ENCODE assay signal across 8 cellular contexts in the genomic region with DNA sequence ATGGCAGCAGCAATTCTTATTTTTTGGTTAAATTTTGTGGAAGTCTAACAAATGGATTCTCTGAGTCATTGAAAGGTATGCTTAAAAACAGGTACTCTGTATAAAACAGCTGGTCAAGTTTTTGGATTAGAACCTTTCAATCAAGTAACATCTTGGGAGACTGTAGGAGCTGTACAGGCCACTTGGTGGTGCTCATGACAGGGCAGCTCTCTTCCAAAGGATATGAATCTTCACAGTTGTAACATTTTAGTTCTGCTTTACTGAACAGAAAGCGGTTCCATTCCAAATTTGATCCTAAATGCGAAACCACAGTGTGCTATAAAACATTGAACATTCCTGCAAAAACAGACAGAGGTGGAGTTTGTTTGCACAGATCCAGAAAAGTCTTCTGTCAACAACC. TPM values are rescaled to one million over a fixed set of nuclear protein-coding genes. Genes with fewer than 3 reads are reported as not detected.
DNase-seq lines count a peak whose midpoint lies in the region; ATAC-seq and TF ChIP-seq lines count a peak whose summit lies in the region.

No MANE protein-coding gene starts in this region.

- H3K27ac ChIP-seq in BLaER1 treated with 17β-estradiol and CSF1 and Interleukin-3, amounts not matched to agents 10 nM and 100 nM: no peak overlapping the region
- H3K27ac ChIP-seq in hepatocyte (peak overlapping the region; percentile 3), upper lobe of right lung (no peak overlapping the region)

- peak overlapping the region in 6 of 11 experiments; percentile 4 to 42 (median 24); a peak in 6 of 22 replicates for H3K4me2 ChIP-seq in BLaER1 treated with 17β-estradiol and CSF1 and Interleukin-3, amounts not matched to agents 10 nM and 100 nM
- H3K4me2 ChIP-seq in hepatocyte: no peak overlapping the region

- no peaks in the 10 kb centered on the region for H3K9me2 ChIP-seq in hepatocyte (replicated peaks; ENCODE audit: insufficient read depth)

- WGBS in hepatocyte (ENCODE audit: low lambda C conversion rate, missing lambda C conversion rate): 91% methylated on average over 2 of the region's 2 CpGs

- no peak overlapping the region for H3K9ac ChIP-seq in BLaER1 treated with 17β-estradiol and CSF1 and Interleukin-3, amounts not matched to agents 10 nM and 100 nM

- no peaks in the 10 kb centered on the region for H3K79me2 ChIP-seq in hepatocyte

- H3K27ac Mint-ChIP-seq in activated CD8-positive, alpha-beta T cell treated with anti-CD3 and anti-CD28 coated beads, Interleukin-2, amount 10 ng/mL, durations not matched to agents 7 days and 5 days: no peak overlapping the region

- DNase-seq in Jurkat, Clone E6-1 (ENCODE audit: low read depth, low spot score): peak; percentile 26
- peak; percentile 57 for DNase-seq in activated CD8-positive, alpha-beta T cell treated with anti-CD3 and anti-CD28 coated beads, Interleukin-2, amount 10 ng/mL, durations not matched to agents 7 days and 5 days
- DNase-seq in hepatocyte (ENCODE audit: low spot score): peak; percentile 28
- no peak for DNase-seq in upper lobe of right lung
- DNase-seq in DMS79 treated with DMSO at 0.1 percent for 48 hours (lab: John Stamatoyannopoulos, UW): no peak
- DNase-seq in middle frontal gyrus (ENCODE audit: extremely low spot score, low spot score): no peak

- POLR2A ChIA-PET in activated CD8-positive, alpha-beta T cell treated with anti-CD3 and anti-CD28 coated beads, Interleukin-2, amount 10 ng/mL, durations not matched to agents 7 days and 5 days (lab: Charles Lee): interaction anchor here (0.9 kb wide), 1 partner anchor 49 kb away, joined by 3 read pairs; no protein-coding TSS in a partner anchor

- peaks cover 0 to 29% (median 10%) of the 10 kb centered on the region in 11 experiments; a peak in 9 of 22 replicates for H3K9me3 ChIP-seq in BLaER1 treated with 17β-estradiol and CSF1 and Interleukin-3, amounts not matched to agents 10 nM and 100 nM (replicated peaks in 1 of 11)
- H3K9me3 ChIP-seq in hepatocyte (ENCODE audit: low read depth) (no peaks in the 10 kb centered on the region), upper lobe of right lung (no peaks in the 10 kb centered on the region)

- no peaks in the 10 kb centered on the region for H3K27me3 Mint-ChIP-seq in activated CD8-positive, alpha-beta T cell treated with anti-CD3 and anti-CD28 coated beads, Interleukin-2, amount 10 ng/mL, durations not matched to agents 7 days and 5 days (ENCODE audit: low read depth)

- H2AFZ ChIP-seq in hepatocyte: no peak overlapping the region

- peaks cover 6% of the 10 kb centered on the region for H3K36me3 Mint-ChIP-seq in activated CD8-positive, alpha-beta T cell treated with anti-CD3 and anti-CD28 coated beads, Interleukin-2, amount 10 ng/mL, durations not matched to agents 7 days and 5 days (ENCODE audit: low read depth)

- H3K4me1 Mint-ChIP-seq in activated CD8-positive, alpha-beta T cell treated with anti-CD3 and anti-CD28 coated beads, Interleukin-2, amount 10 ng/mL, durations not matched to agents 7 days and 5 days (ENCODE audit: low read depth): peaks cover 54% of the 10 kb centered on the region

- peaks cover 19 to 49% (median 35%) of the 10 kb centered on the region in 10 experiments for H3K4me1 ChIP-seq in BLaER1 treated with 17β-estradiol and CSF1 and Interleukin-3, amounts not matched to agents 10 nM and 100 nM
- H3K4me1 ChIP-seq in hepatocyte (ENCODE audit: insufficient read depth) (peaks cover 11% of the 10 kb centered on the region), upper lobe of right lung (peaks cover 4% of the 10 kb centered on the region)

- intact Hi-C loops in upper lobe of right lung (cut with DNase I): no loop called here

- ATAC-seq in GM19035 (IDR thresholded peaks at IDR 0.05; ENCODE audit: unreplicated experiment) (peak; percentile 52), upper lobe of right lung (peak; percentile 87)
- peak; percentile 65 for ATAC-seq in activated CD8-positive, alpha-beta T cell treated with anti-CD3 and anti-CD28 coated beads, Interleukin-2, amount 10 ng/mL, durations not matched to agents 7 days and 5 days

- TF ChIP-seq CTCF in hepatocyte (IDR thresholded peaks at IDR 0.05; ENCODE audit: poor library complexity) (peak; percentile 55), upper lobe of right lung (IDR thresholded peaks at IDR 0.05) (peak; percentile 67)

- H3K9me3 Mint-ChIP-seq in activated CD8-positive, alpha-beta T cell treated with anti-CD3 and anti-CD28 coated beads, Interleukin-2, amount 10 ng/mL, durations not matched to agents 7 days and 5 days (ENCODE audit: insufficient read depth): peaks cover 4% of the 10 kb centered on the region

- CTCF ChIA-PET in activated CD8-positive, alpha-beta T cell treated with anti-CD3 and anti-CD28 coated beads, Interleukin-2, amount 10 ng/mL, durations not matched to agents 7 days and 5 days (lab: Charles Lee): interaction anchor here (0.7 to 1.8 kb wide), 16 partner anchors 8 to 390 kb away, joined by 3 to 12 read pairs (median 4); no protein-coding TSS in a partner anchor

- no peaks in the 10 kb centered on the region for H4K20me1 ChIP-seq in BLaER1 treated with 17β-estradiol and CSF1 and Interleukin-3, amounts not matched to agents 10 nM and 100 nM
- H4K20me1 ChIP-seq in hepatocyte (ENCODE audit: insufficient read depth, poor library complexity, severe bottlenecking): no peaks in the 10 kb centered on the region

- no peak overlapping the region for H3K4me3 Mint-ChIP-seq in activated CD8-positive, alpha-beta T cell treated with anti-CD3 and anti-CD28 coated beads, Interleukin-2, amount 10 ng/mL, durations not matched to agents 7 days and 5 days

- no peaks in the 10 kb centered on the region for H3K36me3 ChIP-seq in BLaER1 treated with 17β-estradiol and CSF1 and Interleukin-3, amounts not matched to agents 10 nM and 100 nM
- no peaks in the 10 kb centered on the region for H3K36me3 ChIP-seq in hepatocyte (replicated peaks; ENCODE audit: insufficient read depth, low read depth)
- no peaks in the 10 kb centered on the region for H3K36me3 ChIP-seq in upper lobe of right lung

- peaks cover 0 to 30% (median 0%) of the 10 kb centered on the region in 11 experiments; a peak in 5 of 22 replicates for H3K27me3 ChIP-seq in BLaER1 treated with 17β-estradiol and CSF1 and Interleukin-3, amounts not matched to agents 10 nM and 100 nM
- no peaks in the 10 kb centered on the region for H3K27me3 ChIP-seq in hepatocyte
- H3K27me3 ChIP-seq in upper lobe of right lung: no peaks in the 10 kb centered on the region

- H3K4me3 ChIP-seq in BLaER1 treated with 17β-estradiol and CSF1 and Interleukin-3, amounts not matched to agents 10 nM and 100 nM: no peak overlapping the region
- no peak overlapping the region for H3K4me3 ChIP-seq in Jurkat, Clone E6-1 (ENCODE audit: low read length)
- H3K4me3 ChIP-seq in hepatocyte: no peak overlapping the region
- H3K4me3 ChIP-seq in upper lobe of right lung: no peak overlapping the region

RNA-seq across cellular contexts. Expression of a gene that starts 44.5 kb away (rescaled TPM):
- polyA plus RNA-seq in Jurkat, Clone E6-1 (2012; ENCODE audit: insufficient read depth, insufficient read length): not detected
- total RNA-seq in activated CD8-positive, alpha-beta T cell treated with anti-CD3 and anti-CD28 coated beads, Interleukin-2, amount 10 ng/mL, durations not matched to agents 7 days and 5 days: not detected
- total RNA-seq in hepatocyte: 52.1 and 74.3 TPM in 2 replicates
- 51.0 and 65.1 TPM in 2 replicates for polyA plus RNA-seq in hepatocyte
- total RNA-seq in upper lobe of right lung: 37.2 TPM

Comparison
In these comparisons a context has a peak if more than half of its experiments do, and no peak if none do; other contexts are left out.
1. DNase-seq: peak in Jurkat, Clone E6-1 (single experiment), activated CD8-positive, alpha-beta T cell treated with anti-CD3 and anti-CD28 coated beads, Interleukin-2, amount 10 ng/mL, durations not matched to agents 7 days and 5 days (single experiment) and hepatocyte (single experiment); none in upper lobe of right lung (single experiment), DMS79 treated with DMSO at 0.1 percent for 48 hours (single experiment) and middle frontal gyrus (single experiment).
2. RNA of a gene that starts 44.5 kb away (total RNA-seq): 52.1 to 74.3 TPM in hepatocyte and 37.2 TPM in upper lobe of right lung (single experiment); not detected in activated CD8-positive, alpha-beta T cell treated with anti-CD3 and anti-CD28 coated beads, Interleukin-2, amount 10 ng/mL, durations not matched to agents 7 days and 5 days; every median in the first group is over 10 times any median in the second.
3. Peak in every context shown above with its lines, with median percentiles within 50 percentile points of each other: ATAC-seq.